Comparison of ENCODE assay signal across 25 cellular contexts in genomic region chr9:96503918-96504317, GRCh38.
"Had no signal": no experiment of that assay in that cellular context is flagged by ENCODE, and none has a peak within 500 bp of the region (broad histone marks: within the 10 kb centered on the region; RNA-seq: fewer than 3 reads in every experiment).

No MANE protein-coding gene starts in this region.

- H3K27me3 Mint-ChIP-seq: activated CD4-positive, alpha-beta memory T cell treated with anti-CD3 and anti-CD28 coated beads for 36 hours; activated naive CD8-positive, alpha-beta T cell treated with anti-CD3 and anti-CD28 coated beads, Interleukin-2, amount 50 U/mL, for 24 hours; activated T-cell treated with anti-CD3 and anti-CD28 coated beads, Interleukin-2, amount 50 U/mL, for 24 hours; central memory CD8-positive, alpha-beta T cell had no signal

- DNase-seq: activated CD4-positive, alpha-beta memory T cell treated with anti-CD3 and anti-CD28 coated beads for 36 hours; activated CD4-positive, alpha-beta T cell treated with anti-CD3 and anti-CD28 coated beads for 48 hours; activated CD8-positive, alpha-beta memory T cell treated with anti-CD3 and anti-CD28 coated beads, Interleukin-2, amount 50 U/mL, for 48 hours; activated gamma-delta T cell; activated naive CD8-positive, alpha-beta T cell treated with anti-CD3 and anti-CD28 coated beads, Interleukin-2, amount 50 U/mL, for 24 hours; activated T-cell treated with anti-CD3 and anti-CD28 coated beads, Interleukin-2, amount 50 U/mL, for 24 hours; dermis blood vessel endothelial cell; effector CD8-positive, alpha-beta T cell; esophagus squamous epithelium; left cardiac atrium; left ventricle myocardium superior; naive B cell; pancreas; stimulated activated CD4-positive, alpha-beta T cell treated with anti-CD3 and anti-CD28 coated beads, Interleukin-15, amount 100 ng/mL, for 24 hours; stimulated activated CD4-positive, alpha-beta T cell treated with anti-CD3 and anti-CD28 coated beads, Interleukin-2, amount 100 ng/mL, for 24 hours; stimulated activated naive B cell treated with anti-CD40 and anti-IgM and Interleukin-4, amounts not matched to agents 10 μg/mL and 1 μg/mL and 100 μg/mL, for 72 hours; stomach; T-helper 1 cell; upper lobe of right lung had no signal

- H3K27me3 ChIP-seq: breast epithelium, esophagus squamous epithelium, pancreas, right atrium auricular region, stomach, upper lobe of right lung had no signal

- H3K27ac Mint-ChIP-seq: activated CD4-positive, alpha-beta memory T cell treated with anti-CD3 and anti-CD28 coated beads for 36 hours; activated naive CD4-positive, alpha-beta T cell treated with anti-CD3 and anti-CD28 coated beads, Interleukin-2, amount 50 U/mL, for 24 hours; activated naive CD8-positive, alpha-beta T cell treated with anti-CD3 and anti-CD28 coated beads, Interleukin-2, amount 50 U/mL, for 24 hours; activated T-cell treated with anti-CD3 and anti-CD28 coated beads, Interleukin-2, amount 50 U/mL, for 24 hours; naive B cell; stimulated activated naive B cell treated with anti-CD40 and anti-IgM and Interleukin-4, amounts not matched to agents 10 μg/mL and 1 μg/mL and 100 μg/mL, for 72 hours; T-helper 2 cell treated with Interferon-gamma antibody and Interleukin-4, amounts not matched to agents 5 μg/mL and 100 μg/mL, for 36 hours had no signal

- H3K36me3 ChIP-seq: breast epithelium, right atrium auricular region had no signal

- H3K9me3 Mint-ChIP-seq: activated CD4-positive, alpha-beta memory T cell treated with anti-CD3 and anti-CD28 coated beads for 36 hours; activated naive CD4-positive, alpha-beta T cell treated with anti-CD3 and anti-CD28 coated beads, Interleukin-2, amount 50 U/mL, for 24 hours; activated naive CD8-positive, alpha-beta T cell treated with anti-CD3 and anti-CD28 coated beads, Interleukin-2, amount 50 U/mL, for 24 hours; activated T-cell treated with anti-CD3 and anti-CD28 coated beads, Interleukin-2, amount 50 U/mL, for 24 hours; central memory CD8-positive, alpha-beta T cell; naive B cell; stimulated activated naive B cell treated with anti-CD40 and anti-IgM and Interleukin-4, amounts not matched to agents 10 μg/mL and 1 μg/mL and 100 μg/mL, for 72 hours; T-helper 2 cell treated with Interferon-gamma antibody and Interleukin-4, amounts not matched to agents 5 μg/mL and 100 μg/mL, for 36 hours had no signal

- H3K4me1 Mint-ChIP-seq: activated naive CD4-positive, alpha-beta T cell treated with anti-CD3 and anti-CD28 coated beads, Interleukin-2, amount 50 U/mL, for 24 hours; activated naive CD8-positive, alpha-beta T cell treated with anti-CD3 and anti-CD28 coated beads, Interleukin-2, amount 50 U/mL, for 24 hours; central memory CD8-positive, alpha-beta T cell; stimulated activated naive B cell treated with anti-CD40 and anti-IgM and Interleukin-4, amounts not matched to agents 10 μg/mL and 1 μg/mL and 100 μg/mL, for 72 hours had no signal

- H3K36me3 Mint-ChIP-seq: activated CD4-positive, alpha-beta memory T cell treated with anti-CD3 and anti-CD28 coated beads for 36 hours had no signal

- ATAC-seq: activated naive CD8-positive, alpha-beta T cell treated with anti-CD3 and anti-CD28 coated beads, Interleukin-2, amount 50 U/mL, for 24 hours; left cardiac atrium; pancreas; stimulated activated naive B cell treated with anti-CD40 and anti-IgM and Interleukin-4, amounts not matched to agents 10 μg/mL and 1 μg/mL and 100 μg/mL, for 72 hours; upper lobe of right lung had no signal

- H3K4me3 ChIP-seq: breast epithelium, esophagus squamous epithelium, pancreas, right atrium auricular region, stomach, upper lobe of right lung had no signal

- H3K4me3 Mint-ChIP-seq: activated CD4-positive, alpha-beta memory T cell treated with anti-CD3 and anti-CD28 coated beads for 36 hours; activated naive CD4-positive, alpha-beta T cell treated with anti-CD3 and anti-CD28 coated beads, Interleukin-2, amount 50 U/mL, for 24 hours; activated naive CD8-positive, alpha-beta T cell treated with anti-CD3 and anti-CD28 coated beads, Interleukin-2, amount 50 U/mL, for 24 hours; activated T-cell treated with anti-CD3 and anti-CD28 coated beads, Interleukin-2, amount 50 U/mL, for 24 hours; central memory CD8-positive, alpha-beta T cell; naive B cell; stimulated activated naive B cell treated with anti-CD40 and anti-IgM and Interleukin-4, amounts not matched to agents 10 μg/mL and 1 μg/mL and 100 μg/mL, for 72 hours; T-helper 2 cell treated with Interferon-gamma antibody and Interleukin-4, amounts not matched to agents 5 μg/mL and 100 μg/mL, for 36 hours had no signal

- H3K4me1 ChIP-seq: breast epithelium, esophagus squamous epithelium, pancreas, stomach had no signal

- H3K27ac ChIP-seq: epithelial cell of prostate, esophagus squamous epithelium, pancreas, right atrium auricular region, stomach, upper lobe of right lung had no signal

- H3K9me3 ChIP-seq: breast epithelium, esophagus squamous epithelium, pancreas, right atrium auricular region, stomach, upper lobe of right lung had no signal
